1 cellular context compared by ENCODE assay signal in the genomic region with DNA sequence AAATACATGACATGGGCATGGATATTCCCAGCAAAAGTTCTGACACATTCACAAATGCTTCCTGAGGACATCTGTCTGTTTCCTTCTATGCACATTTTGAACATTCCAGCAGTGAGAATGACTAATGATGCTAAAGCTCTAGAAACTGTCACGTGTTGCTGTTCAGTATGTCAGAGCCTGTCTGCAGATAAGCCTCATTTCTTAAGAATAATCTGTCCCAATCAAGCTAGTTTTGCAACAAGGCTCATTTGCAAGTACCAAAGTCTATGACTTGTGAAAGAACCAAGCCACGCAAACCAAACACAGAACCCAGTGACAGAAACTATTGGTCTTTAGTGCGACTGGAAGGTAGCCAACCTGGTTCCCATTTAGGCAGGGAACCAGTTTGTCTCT.
A peak's percentile ranks its signal among the peaks of the same experiment; 100 is the strongest.
TF ChIP-seq lines count a peak whose summit lies in the region.

No MANE protein-coding gene starts in this region.

TF ChIP-seq in HepG2, 621 proteins besides CTCF, POLR2A, EP300 and RAD21 (continued from another document and continues in another):
- TF ChIP-seq PPARG (CRISPR knock-in tag; conservative IDR thresholded peaks at IDR 0.05) (peak; percentile 50; the same call in 1 of the 2 replicates), MYC (CRISPR knock-in tag; IDR thresholded peaks at IDR 0.05; ENCODE audit: borderline replicate concordance) (no peak), PAF1 (CRISPR knock-in tag; IDR thresholded peaks at IDR 0.05) (no peak), HNF4A (CRISPR knock-in tag; IDR thresholded peaks at IDR 0.05) (peak; percentile 83), FOXP1 (IDR thresholded peaks at IDR 0.05) (no peak), FOXP1 (CRISPR knock-in tag; IDR thresholded peaks at IDR 0.05) (0 out of 2 replicates have a peak, but pooled peaks have one; percentile 41), ZNF224 (CRISPR knock-in tag; IDR thresholded peaks at IDR 0.05) (no peak), NR2F6 (IDR thresholded peaks at IDR 0.05) (no peak), NR2F6 (CRISPR knock-in tag; IDR thresholded peaks at IDR 0.05) (no peak), HNRNPL (IDR thresholded peaks at IDR 0.05; ENCODE audit: low read depth, low read length) (no peak), NR2F1 (CRISPR knock-in tag; IDR thresholded peaks at IDR 0.05) (no peak), FLYWCH1 (CRISPR knock-in tag; IDR thresholded peaks at IDR 0.05) (no peak), HMG20A (CRISPR knock-in tag; IDR thresholded peaks at IDR 0.05; ENCODE audit: borderline replicate concordance) (peak; percentile 47; the same call in 1 of the 2 replicates), WIZ (CRISPR knock-in tag; IDR thresholded peaks at IDR 0.05) (no peak), CREB1 (IDR thresholded peaks at IDR 0.05) (no peak), CREB1 (CRISPR knock-in tag; IDR thresholded peaks at IDR 0.05) (peak; percentile 63), JDP2 (CRISPR knock-in tag; IDR thresholded peaks at IDR 0.05; ENCODE audit: borderline replicate concordance) (no peak), MAZ (IDR thresholded peaks at IDR 0.05; ENCODE audit: borderline replicate concordance, low read depth, low read length) (no peak), MAZ (CRISPR knock-in tag; IDR thresholded peaks at IDR 0.05; ENCODE audit: low read depth) (no peak), ZNF446 (CRISPR knock-in tag; IDR thresholded peaks at IDR 0.05) (no peak), ARNT2 (CRISPR knock-in tag; IDR thresholded peaks at IDR 0.05; ENCODE audit: low read depth) (no peak), ZNF24 (IDR thresholded peaks at IDR 0.05) (no peak), ETV5 (CRISPR knock-in tag; IDR thresholded peaks at IDR 0.05; ENCODE audit: borderline replicate concordance) (no peak), SOX13 (IDR thresholded peaks at IDR 0.05) (no peak), SOX13 (CRISPR knock-in tag; conservative IDR thresholded peaks at IDR 0.05 in 1 of 2, IDR thresholded peaks at IDR 0.05 in 1 of 2) (peak in 1 of 2 experiments; percentile 41; a peak in 2 of 4 replicates), HES4 (CRISPR knock-in tag; IDR thresholded peaks at IDR 0.05; ENCODE audit: borderline replicate concordance) (no peak), NPAS2 (CRISPR knock-in tag; IDR thresholded peaks at IDR 0.05; ENCODE audit: borderline replicate concordance) (no peak), ZNF598 (CRISPR knock-in tag; IDR thresholded peaks at IDR 0.05; ENCODE audit: borderline replicate concordance) (no peak), CEBPB (IDR thresholded peaks at IDR 0.05; ENCODE audit: borderline replicate concordance, low read depth, low read length) (peak; percentile 96), SKI (IDR thresholded peaks at IDR 0.05; ENCODE audit: partially characterized antibody) (peak; percentile 38), POGZ (CRISPR knock-in tag; IDR thresholded peaks at IDR 0.05) (no peak), ZNF816 (CRISPR knock-in tag; IDR thresholded peaks at IDR 0.05; ENCODE audit: borderline replicate concordance) (no peak), CBFB (CRISPR knock-in tag; IDR thresholded peaks at IDR 0.05) (no peak), SMC3 (IDR thresholded peaks at IDR 0.05; ENCODE audit: low read length) (peak; percentile 31; the same call in 1 of the 2 replicates), ZNF552 (CRISPR knock-in tag; IDR thresholded peaks at IDR 0.05; ENCODE audit: borderline replicate concordance) (no peak), THAP11 (CRISPR knock-in tag; IDR thresholded peaks at IDR 0.05) (0 out of 2 replicates have a peak, but pooled peaks have one; percentile 18), ZNF253 (CRISPR knock-in tag; IDR thresholded peaks at IDR 0.05; ENCODE audit: borderline replicate concordance) (no peak), KAT7 (CRISPR knock-in tag; IDR thresholded peaks at IDR 0.05; ENCODE audit: borderline replicate concordance) (no peak), TBL1XR1 (IDR thresholded peaks at IDR 0.05; ENCODE audit: borderline replicate concordance, low read length, partially characterized antibody) (peak; percentile 46), NR3C1 (CRISPR knock-in tag; IDR thresholded peaks at IDR 0.05) (no peak), SAFB2 (CRISPR knock-in tag; IDR thresholded peaks at IDR 0.05; ENCODE audit: borderline replicate concordance, low read depth) (no peak), ZNF33A (CRISPR knock-in tag; IDR thresholded peaks at IDR 0.05; ENCODE audit: borderline replicate concordance) (no peak), SSRP1 (CRISPR knock-in tag; IDR thresholded peaks at IDR 0.05) (no peak)
- TF ChIP-seq, protein P1, sequence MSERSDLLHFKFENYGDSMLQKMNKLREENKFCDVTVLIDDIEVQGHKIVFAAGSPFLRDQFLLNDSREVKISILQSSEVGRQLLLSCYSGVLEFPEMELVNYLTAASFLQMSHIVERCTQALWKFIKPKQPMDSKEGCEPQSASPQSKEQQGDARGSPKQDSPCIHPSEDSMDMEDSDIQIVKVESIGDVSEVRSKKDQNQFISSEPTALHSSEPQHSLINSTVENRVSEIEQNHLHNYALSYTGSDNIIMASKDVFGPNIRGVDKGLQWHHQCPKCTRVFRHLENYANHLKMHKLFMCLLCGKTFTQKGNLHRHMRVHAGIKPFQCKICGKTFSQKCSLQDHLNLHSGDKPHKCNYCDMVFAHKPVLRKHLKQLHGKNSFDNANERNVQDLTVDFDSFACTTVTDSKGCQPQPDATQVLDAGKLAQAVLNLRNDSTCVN (CRISPR knock-in tag; IDR thresholded peaks at IDR 0.05; ENCODE audit: borderline replicate concordance), result 0 out of 2 replicates have a peak, but pooled peaks have one; percentile 19
- TF ChIP-seq, protein P2, sequence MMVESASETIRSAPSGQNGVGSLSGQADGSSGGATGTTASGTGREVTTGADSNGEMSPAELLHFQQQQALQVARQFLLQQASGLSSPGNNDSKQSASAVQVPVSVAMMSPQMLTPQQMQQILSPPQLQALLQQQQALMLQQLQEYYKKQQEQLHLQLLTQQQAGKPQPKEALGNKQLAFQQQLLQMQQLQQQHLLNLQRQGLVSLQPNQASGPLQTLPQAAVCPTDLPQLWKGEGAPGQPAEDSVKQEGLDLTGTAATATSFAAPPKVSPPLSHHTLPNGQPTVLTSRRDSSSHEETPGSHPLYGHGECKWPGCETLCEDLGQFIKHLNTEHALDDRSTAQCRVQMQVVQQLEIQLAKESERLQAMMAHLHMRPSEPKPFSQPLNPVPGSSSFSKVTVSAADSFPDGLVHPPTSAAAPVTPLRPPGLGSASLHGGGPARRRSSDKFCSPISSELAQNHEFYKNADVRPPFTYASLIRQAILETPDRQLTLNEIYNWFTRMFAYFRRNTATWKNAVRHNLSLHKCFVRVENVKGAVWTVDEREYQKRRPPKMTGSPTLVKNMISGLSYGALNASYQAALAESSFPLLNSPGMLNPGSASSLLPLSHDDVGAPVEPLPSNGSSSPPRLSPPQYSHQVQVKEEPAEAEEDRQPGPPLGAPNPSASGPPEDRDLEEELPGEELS (CRISPR knock-in tag; IDR thresholded peaks at IDR 0.05), result 0 out of 2 replicates have a peak, but pooled peaks have one; percentile 10
- TF ChIP-seq, protein P3, sequence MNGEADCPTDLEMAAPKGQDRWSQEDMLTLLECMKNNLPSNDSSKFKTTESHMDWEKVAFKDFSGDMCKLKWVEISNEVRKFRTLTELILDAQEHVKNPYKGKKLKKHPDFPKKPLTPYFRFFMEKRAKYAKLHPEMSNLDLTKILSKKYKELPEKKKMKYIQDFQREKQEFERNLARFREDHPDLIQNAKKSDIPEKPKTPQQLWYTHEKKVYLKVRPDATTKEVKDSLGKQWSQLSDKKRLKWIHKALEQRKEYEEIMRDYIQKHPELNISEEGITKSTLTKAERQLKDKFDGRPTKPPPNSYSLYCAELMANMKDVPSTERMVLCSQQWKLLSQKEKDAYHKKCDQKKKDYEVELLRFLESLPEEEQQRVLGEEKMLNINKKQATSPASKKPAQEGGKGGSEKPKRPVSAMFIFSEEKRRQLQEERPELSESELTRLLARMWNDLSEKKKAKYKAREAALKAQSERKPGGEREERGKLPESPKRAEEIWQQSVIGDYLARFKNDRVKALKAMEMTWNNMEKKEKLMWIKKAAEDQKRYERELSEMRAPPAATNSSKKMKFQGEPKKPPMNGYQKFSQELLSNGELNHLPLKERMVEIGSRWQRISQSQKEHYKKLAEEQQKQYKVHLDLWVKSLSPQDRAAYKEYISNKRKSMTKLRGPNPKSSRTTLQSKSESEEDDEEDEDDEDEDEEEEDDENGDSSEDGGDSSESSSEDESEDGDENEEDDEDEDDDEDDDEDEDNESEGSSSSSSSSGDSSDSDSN (CRISPR knock-in tag; IDR thresholded peaks at IDR 0.05), result no peak
- TF ChIP-seq, protein P4, sequence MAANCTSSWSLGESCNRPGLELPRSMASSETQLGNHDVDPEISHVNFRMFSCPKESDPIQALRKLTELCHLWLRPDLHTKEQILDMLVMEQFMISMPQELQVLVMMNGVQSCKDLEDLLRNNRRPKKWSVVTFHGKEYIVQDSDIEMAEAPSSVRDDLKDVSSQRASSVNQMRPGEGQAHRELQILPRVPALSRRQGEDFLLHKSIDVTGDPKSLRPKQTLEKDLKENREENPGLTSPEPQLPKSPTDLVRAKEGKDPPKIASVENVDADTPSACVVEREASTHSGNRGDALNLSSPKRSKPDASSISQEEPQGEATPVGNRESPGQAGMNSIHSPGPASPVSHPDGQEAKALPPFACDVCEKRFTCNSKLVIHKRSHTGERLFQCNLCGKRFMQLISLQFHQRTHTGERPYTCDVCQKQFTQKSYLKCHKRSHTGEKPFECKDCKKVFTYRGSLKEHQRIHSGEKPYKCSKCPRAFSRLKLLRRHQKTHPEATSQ (CRISPR knock-in tag; IDR thresholded peaks at IDR 0.05; ENCODE audit: borderline replicate concordance), result no peak
- TF ChIP-seq, protein P5, sequence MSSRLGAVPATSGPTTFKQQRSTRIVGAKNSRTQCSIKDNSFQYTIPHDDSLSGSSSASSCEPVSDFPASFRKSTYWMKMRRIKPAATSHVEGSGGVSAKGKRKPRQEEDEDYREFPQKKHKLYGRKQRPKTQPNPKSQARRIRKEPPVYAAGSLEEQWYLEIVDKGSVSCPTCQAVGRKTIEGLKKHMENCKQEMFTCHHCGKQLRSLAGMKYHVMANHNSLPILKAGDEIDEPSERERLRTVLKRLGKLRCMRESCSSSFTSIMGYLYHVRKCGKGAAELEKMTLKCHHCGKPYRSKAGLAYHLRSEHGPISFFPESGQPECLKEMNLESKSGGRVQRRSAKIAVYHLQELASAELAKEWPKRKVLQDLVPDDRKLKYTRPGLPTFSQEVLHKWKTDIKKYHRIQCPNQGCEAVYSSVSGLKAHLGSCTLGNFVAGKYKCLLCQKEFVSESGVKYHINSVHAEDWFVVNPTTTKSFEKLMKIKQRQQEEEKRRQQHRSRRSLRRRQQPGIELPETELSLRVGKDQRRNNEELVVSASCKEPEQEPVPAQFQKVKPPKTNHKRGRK (CRISPR knock-in tag; IDR thresholded peaks at IDR 0.05), result no peak
- TF ChIP-seq, protein P6, sequence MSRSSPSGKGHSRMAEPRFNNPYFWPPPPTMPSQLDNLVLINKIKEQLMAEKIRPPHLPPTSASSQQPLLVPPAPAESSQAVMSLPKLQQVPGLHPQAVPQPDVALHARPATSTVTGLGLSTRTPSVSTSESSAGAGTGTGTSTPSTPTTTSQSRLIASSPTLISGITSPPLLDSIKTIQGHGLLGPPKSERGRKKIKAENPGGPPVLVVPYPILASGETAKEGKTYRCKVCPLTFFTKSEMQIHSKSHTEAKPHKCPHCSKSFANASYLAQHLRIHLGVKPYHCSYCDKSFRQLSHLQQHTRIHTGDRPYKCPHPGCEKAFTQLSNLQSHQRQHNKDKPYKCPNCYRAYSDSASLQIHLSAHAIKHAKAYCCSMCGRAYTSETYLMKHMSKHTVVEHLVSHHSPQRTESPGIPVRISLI (CRISPR knock-in tag; IDR thresholded peaks at IDR 0.05; ENCODE audit: borderline replicate concordance), result no peak
- TF ChIP-seq, protein P7, sequence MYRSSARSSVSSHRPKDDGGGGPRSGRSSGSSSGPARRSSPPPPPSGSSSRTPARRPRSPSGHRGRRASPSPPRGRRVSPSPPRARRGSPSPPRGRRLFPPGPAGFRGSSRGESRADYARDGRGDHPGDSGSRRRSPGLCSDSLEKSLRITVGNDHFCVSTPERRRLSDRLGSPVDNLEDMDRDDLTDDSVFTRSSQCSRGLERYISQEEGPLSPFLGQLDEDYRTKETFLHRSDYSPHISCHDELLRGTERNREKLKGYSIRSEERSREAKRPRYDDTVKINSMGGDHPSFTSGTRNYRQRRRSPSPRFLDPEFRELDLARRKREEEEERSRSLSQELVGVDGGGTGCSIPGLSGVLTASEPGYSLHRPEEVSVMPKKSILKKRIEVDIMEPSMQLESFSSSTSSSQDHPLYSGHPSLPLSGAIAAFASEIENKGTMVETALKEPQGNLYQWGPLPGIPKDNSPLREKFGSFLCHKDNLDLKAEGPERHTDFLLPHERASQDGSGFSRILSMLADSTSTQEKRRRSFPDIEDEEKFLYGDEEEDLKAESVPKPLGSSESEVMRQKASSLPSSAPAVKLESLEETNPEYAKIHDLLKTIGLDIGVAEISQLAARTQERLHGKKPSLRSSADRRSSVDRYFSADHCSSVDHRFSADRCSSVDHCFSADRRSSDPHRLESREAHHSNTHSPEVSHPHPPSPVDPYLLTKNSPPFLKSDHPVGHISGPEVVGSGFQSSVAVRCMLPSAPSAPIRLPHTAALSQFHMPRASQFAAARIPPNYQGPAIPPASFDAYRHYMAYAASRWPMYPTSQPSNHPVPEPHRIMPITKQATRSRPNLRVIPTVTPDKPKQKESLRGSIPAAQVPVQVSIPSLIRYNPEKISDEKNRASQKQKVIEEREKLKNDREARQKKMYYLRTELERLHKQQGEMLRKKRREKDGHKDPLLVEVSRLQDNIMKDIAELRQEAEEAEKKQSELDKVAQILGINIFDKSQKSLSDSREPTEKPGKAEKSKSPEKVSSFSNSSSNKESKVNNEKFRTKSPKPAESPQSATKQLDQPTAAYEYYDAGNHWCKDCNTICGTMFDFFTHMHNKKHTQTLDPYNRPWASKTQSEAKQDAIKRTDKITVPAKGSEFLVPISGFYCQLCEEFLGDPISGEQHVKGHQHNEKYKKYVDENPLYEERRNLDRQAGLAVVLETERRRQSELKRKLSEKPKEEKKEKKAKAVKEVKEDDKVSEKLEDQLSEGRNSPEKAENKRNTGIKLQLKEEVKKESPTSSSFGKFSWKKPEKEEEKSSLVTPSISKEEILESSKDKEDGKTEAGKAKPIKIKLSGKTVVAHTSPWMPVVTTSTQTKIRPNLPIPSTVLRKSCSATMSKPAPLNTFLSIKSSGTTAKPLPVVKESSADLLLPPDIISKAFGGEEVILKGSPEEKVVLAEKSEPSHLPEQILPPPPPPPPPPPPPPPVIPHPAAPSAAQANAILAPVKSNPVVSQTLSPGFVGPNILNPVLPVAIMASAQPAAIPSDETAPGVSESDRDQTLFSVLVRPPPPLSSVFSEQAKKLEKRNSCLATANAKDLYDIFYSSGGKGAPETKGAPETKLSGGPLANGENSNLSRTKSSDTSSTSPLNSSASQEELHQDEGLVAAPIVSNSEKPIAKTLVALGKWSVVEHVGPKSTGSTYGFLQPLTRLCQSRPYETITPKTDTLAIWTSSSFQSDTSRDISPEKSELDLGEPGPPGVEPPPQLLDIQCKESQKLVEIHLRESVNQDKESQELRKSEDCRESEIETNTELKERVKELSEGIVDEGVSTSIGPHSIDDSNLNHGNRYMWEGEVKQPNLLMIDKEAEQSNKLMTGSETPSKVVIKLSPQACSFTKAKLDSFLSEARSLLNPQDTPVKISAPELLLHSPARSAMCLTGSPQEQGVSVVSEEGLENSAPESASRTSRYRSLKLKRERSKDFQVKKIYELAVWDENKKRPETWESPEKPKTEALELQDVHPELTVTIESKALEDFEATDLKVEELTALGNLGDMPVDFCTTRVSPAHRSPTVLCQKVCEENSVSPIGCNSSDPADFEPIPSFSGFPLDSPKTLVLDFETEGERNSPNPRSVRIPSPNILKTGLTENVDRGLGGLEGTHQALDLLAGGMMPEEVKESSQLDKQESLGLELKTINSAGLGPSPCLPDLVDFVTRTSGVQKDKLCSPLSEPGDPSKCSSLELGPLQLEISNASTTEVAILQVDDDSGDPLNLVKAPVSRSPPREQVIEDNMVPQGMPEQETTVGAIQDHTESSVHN (CRISPR knock-in tag; IDR thresholded peaks at IDR 0.05), result no peak
